Comparison of ENCODE assay signal across 8 cellular contexts in genomic region chr13:110313733-110314132, GRCh38. TPM values are rescaled to one million over a fixed set of nuclear protein-coding genes. Genes with fewer than 3 reads are reported as not detected.
"Had no signal": no experiment of that assay in that cellular context is flagged by ENCODE, and none has a peak within 500 bp of the region (broad histone marks: within the 10 kb centered on the region; RNA-seq: fewer than 3 reads in every experiment).

No MANE protein-coding gene starts in this region.

RNA-seq across cellular contexts. Expression of gene COL4A2, which starts 6.6 kb away (rescaled TPM):
- total RNA-seq: activated CD4-positive, alpha-beta memory T cell treated with anti-CD3 and anti-CD28 coated beads for 36 hours; activated CD4-positive, alpha-beta T cell treated with anti-CD3 and anti-CD28 coated beads, Interleukin-2, amount 10 ng/mL, durations not matched to agents 24 days and 14 days; activated CD8-positive, alpha-beta memory T cell treated with anti-CD3 and anti-CD28 coated beads for 36 hours; activated naive CD4-positive, alpha-beta T cell treated with anti-CD3 and anti-CD28 coated beads for 36 hours; activated naive CD8-positive, alpha-beta T cell treated with anti-CD3 and anti-CD28 coated beads for 36 hours; activated T-helper 1 cell treated with anti-CD3 and anti-CD28 coated beads, Interleukin-12 subunit alpha, Interleukin-12 subunit beta, Interleukin-2, Interleukin-4 antibody, amounts not matched to agents 30 ng/mL and 10 ng/mL and 1 ng/mL, durations not matched to agents 14 hours and 24 hours and 36 hours; naive thymus-derived CD8-positive, alpha-beta T cell had no signal
- polyA plus RNA-seq: immature natural killer cell; naive thymus-derived CD8-positive, alpha-beta T cell had no signal

RNA-seq across cellular contexts. Expression of gene COL4A1, which starts 6.8 kb away (rescaled TPM):
- total RNA-seq: activated CD4-positive, alpha-beta memory T cell treated with anti-CD3 and anti-CD28 coated beads for 36 hours; activated CD4-positive, alpha-beta T cell treated with anti-CD3 and anti-CD28 coated beads, Interleukin-2, amount 10 ng/mL, durations not matched to agents 24 days and 14 days; activated CD8-positive, alpha-beta memory T cell treated with anti-CD3 and anti-CD28 coated beads for 36 hours; activated naive CD8-positive, alpha-beta T cell treated with anti-CD3 and anti-CD28 coated beads for 36 hours; activated T-helper 1 cell treated with anti-CD3 and anti-CD28 coated beads, Interleukin-12 subunit alpha, Interleukin-12 subunit beta, Interleukin-2, Interleukin-4 antibody, amounts not matched to agents 30 ng/mL and 10 ng/mL and 1 ng/mL, durations not matched to agents 14 hours and 24 hours and 36 hours; naive thymus-derived CD8-positive, alpha-beta T cell had no signal
- polyA plus RNA-seq: immature natural killer cell; naive thymus-derived CD8-positive, alpha-beta T cell had no signal
